In genomic region chr21:43737158-43737950, GRCh38 we compare ENCODE assay signal across 1 cellular context.
TF ChIP-seq lines count a peak whose summit lies in the region.

No MANE protein-coding gene starts in this region.

TF ChIP-seq in liver, 16 proteins besides CTCF, POLR2A, EP300 and RAD21:
- TF ChIP-seq REST (IDR thresholded peaks at IDR 0.05) = no peak
- TF ChIP-seq TAF1 (conservative IDR thresholded peaks at IDR 0.05) = no peak
- no peak for TF ChIP-seq FOXA2 (IDR thresholded peaks at IDR 0.05)
- no peak for TF ChIP-seq MAX (IDR thresholded peaks at IDR 0.05)
- no peak for TF ChIP-seq HNF4G (IDR thresholded peaks at IDR 0.05)
- no peak for TF ChIP-seq FOXA1 (IDR thresholded peaks at IDR 0.05)
- no peak for TF ChIP-seq NR2F2 (IDR thresholded peaks at IDR 0.05)
- no peak for TF ChIP-seq HNF4A (conservative IDR thresholded peaks at IDR 0.05)
- no peak for TF ChIP-seq JUND (IDR thresholded peaks at IDR 0.05)
- no peak for TF ChIP-seq YY1 (IDR thresholded peaks at IDR 0.05)
- TF ChIP-seq EGR1 (IDR thresholded peaks at IDR 0.05; ENCODE audit: low read depth in 2 of 2) = no peak
- no peak for TF ChIP-seq ATF3 (IDR thresholded peaks at IDR 0.05)
- TF ChIP-seq RXRA (IDR thresholded peaks at IDR 0.05) = no peak
- TF ChIP-seq ZBTB33 (IDR thresholded peaks at IDR 0.05) = no peak
- no peak for TF ChIP-seq GABPA (IDR thresholded peaks at IDR 0.05 in 1 of 2, conservative IDR thresholded peaks at IDR 0.05 in 1 of 2)
- TF ChIP-seq SP1 (IDR thresholded peaks at IDR 0.05) = no peak
